Comparison of ENCODE assay signal across 16 cellular contexts in the genomic region with DNA sequence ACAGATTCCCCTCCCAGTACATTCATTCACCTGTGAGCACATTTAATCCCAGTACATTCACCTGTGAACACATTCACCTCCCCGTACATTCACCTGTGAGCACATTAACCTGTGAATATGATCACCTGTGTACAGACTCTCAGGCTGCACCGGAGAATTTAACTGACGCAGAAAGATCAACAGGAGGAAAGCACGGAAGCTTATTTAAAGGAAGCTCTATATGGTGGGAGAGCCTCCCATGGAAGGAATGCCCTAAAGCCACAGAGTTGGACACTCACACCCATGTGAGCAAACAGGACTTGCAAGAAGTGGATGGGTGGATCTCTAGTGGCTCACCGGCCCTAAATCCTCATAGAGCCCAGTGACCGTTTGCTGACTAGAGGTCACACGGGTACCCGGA. TPM values are rescaled to one million over a fixed set of nuclear protein-coding genes. Genes with fewer than 3 reads are reported as not detected.
DNase-seq lines count a peak whose midpoint lies in the region; ATAC-seq and TF ChIP-seq lines count a peak whose summit lies in the region.
"Had no signal": no experiment of that assay in that cellular context is flagged by ENCODE, and none has a peak within 500 bp of the region (broad histone marks: within the 10 kb centered on the region; RNA-seq: fewer than 3 reads in every experiment).

No MANE protein-coding gene starts in this region.

- no peaks in the 10 kb centered on the region for H3K79me2 ChIP-seq in hepatocyte

- H2AFZ ChIP-seq in hepatocyte: no peak overlapping the region
- H2AFZ ChIP-seq: GM23338 had no signal

- 88 to 95% (median 91%) methylated on average over 8 of the region's 8 CpGs for WGBS in heart left ventricle, 4 donors
- WGBS in hepatocyte (ENCODE audit: low lambda C conversion rate, missing lambda C conversion rate): 65% methylated on average over 8 of the region's 8 CpGs
- 80 to 86% methylated on average over 8 of the region's 8 CpGs for WGBS in aorta, 2 donors

- H3K4me1 ChIP-seq in heart left ventricle: peaks cover 0 to 12% (median 8%) of the 10 kb centered on the region in 12 donors
- no peaks in the 10 kb centered on the region for H3K4me1 ChIP-seq in RWPE2 (ENCODE audit: insufficient read depth, poor library complexity, severe bottlenecking)
- H3K4me1 ChIP-seq in hepatocyte (ENCODE audit: insufficient read depth): peaks cover 9% of the 10 kb centered on the region
- no peaks in the 10 kb centered on the region for H3K4me1 ChIP-seq in aorta (ENCODE audit: control insufficient read depth in 1 of 2, insufficient read depth in 2 of 2, low read length in 2 of 2)

- H4K20me1 ChIP-seq in hepatocyte (ENCODE audit: insufficient read depth, poor library complexity, severe bottlenecking): no peaks in the 10 kb centered on the region

- H3K27ac ChIP-seq in heart left ventricle: no peak overlapping the region
- H3K27ac ChIP-seq in RWPE2 (ENCODE audit: poor library complexity, severe bottlenecking): no peak overlapping the region
- H3K27ac ChIP-seq in hepatocyte: peak overlapping the region; percentile 46
- H3K27ac ChIP-seq in aorta (ENCODE audit: low read depth in 1 of 2, low read length in 2 of 2): no peak overlapping the region
- H3K27ac ChIP-seq: C4-2B had no signal

- intact Hi-C loops in cardiac septum (cut with DNase I) (no loop called here), heart left ventricle (cut with DNase I) (loop anchor here in 3 of 10 donors (10.0 kb wide), 2 partner anchors 214 to 714 kb away; no protein-coding TSS in a partner anchor), aorta (cut with DNase I) (no loop called here)

- H3K4me2 ChIP-seq in hepatocyte: no peak overlapping the region
- H3K4me2 ChIP-seq: GM23338 had no signal

- H3K36me3 ChIP-seq in heart left ventricle (no peaks in the 10 kb centered on the region), RWPE2 (ENCODE audit: low read depth) (no peaks in the 10 kb centered on the region), hepatocyte (replicated peaks; ENCODE audit: insufficient read depth, low read depth) (no peaks in the 10 kb centered on the region), aorta (ENCODE audit: control insufficient read depth in 1 of 2, insufficient read depth in 2 of 2, low read length in 1 of 2) (no peaks in the 10 kb centered on the region)

- peak; percentile 17 for DNase-seq in cardiac septum (ENCODE audit: low spot score)
- no peak for DNase-seq in heart left ventricle
- peak; percentile 20 for DNase-seq in RWPE2 (ENCODE audit: low spot score)
- peak; percentile 36 for DNase-seq in hepatocyte (ENCODE audit: low spot score)
- DNase-seq in ureter (ENCODE audit: low spot score): peak; percentile 46
- no peak for DNase-seq in CD1c-positive myeloid dendritic cell (ENCODE audit: extremely low spot score)
- no peak for DNase-seq in aorta
- no peak for DNase-seq in NCI-H1930 (lab: John Stamatoyannopoulos, UW)
- DNase-seq: DMS79 treated with DMSO at 0.1 percent for 48 hours, HCEC 1CT, MV-4-11, NCI-H1105 treated with DMSO at 0.1 percent for 48 hours, NCI-H2081 treated with DMSO at 0.1 percent for 48 hours, SHP77 had no signal

- H3K9me3 ChIP-seq in heart left ventricle (no peaks in the 10 kb centered on the region), RWPE2 (ENCODE audit: severe bottlenecking) (no peaks in the 10 kb centered on the region), hepatocyte (ENCODE audit: low read depth) (no peaks in the 10 kb centered on the region), aorta (ENCODE audit: control insufficient read depth, low read length) (no peaks in the 10 kb centered on the region)

- H3K9me2 ChIP-seq in hepatocyte (replicated peaks; ENCODE audit: insufficient read depth): no peaks in the 10 kb centered on the region

- peaks cover 0 to 17% (median 0%) of the 10 kb centered on the region in 9 donors for H3K27me3 ChIP-seq in heart left ventricle
- H3K27me3 ChIP-seq in RWPE2 (ENCODE audit: insufficient read depth, poor library complexity, severe bottlenecking): peaks cover 17% of the 10 kb centered on the region
- peaks cover 14% of the 10 kb centered on the region for H3K27me3 ChIP-seq in hepatocyte
- H3K27me3 ChIP-seq in aorta (ENCODE audit: control insufficient read depth in 1 of 2, insufficient read depth in 2 of 2, low read length in 1 of 2): no peaks in the 10 kb centered on the region

- ATAC-seq in heart left ventricle (no peak), RWPE2 (ENCODE audit: low read depth) (no peak), aorta (ENCODE audit: low FRiP score) (no peak)
- ATAC-seq: GM23338 had no signal

- H3K4me3 ChIP-seq in heart left ventricle (no peak overlapping the region), RWPE2 (ENCODE audit: severe bottlenecking) (no peak overlapping the region), hepatocyte (no peak overlapping the region), aorta (ENCODE audit: low read length in 2 of 2) (no peak overlapping the region)
- H3K4me3 ChIP-seq: GM23338 had no signal

- no peak for TF ChIP-seq POLR2A in heart left ventricle (IDR thresholded peaks at IDR 0.05)

- TF ChIP-seq CTCF in heart left ventricle (IDR thresholded peaks at IDR 0.05) (no peak), RWPE2 (IDR thresholded peaks at IDR 0.05; ENCODE audit: poor library complexity, severe bottlenecking) (no peak), hepatocyte (IDR thresholded peaks at IDR 0.05; ENCODE audit: poor library complexity) (no peak)

RNA-seq across cellular contexts. Expression of a gene that starts 38.2 kb away (rescaled TPM):
- total RNA-seq in cardiac septum: 0.57 TPM
- 1 to 10 TPM in 2 of 9 donors, under 1 TPM in 7; 0.31 to 4.2 (median 0.49) TPM for total RNA-seq in heart left ventricle
- polyA plus RNA-seq in heart left ventricle: 1 to 10 TPM in 1 of 2 donors, under 1 TPM in 1; 0.19 to 1.8 TPM
- total RNA-seq in hepatocyte: 6.5 and 9.4 TPM in 2 replicates
- 8.7 and 9.2 TPM in 2 replicates for polyA plus RNA-seq in hepatocyte
- total RNA-seq in ureter: 1.7 TPM
- total RNA-seq in aorta: 1 to 10 TPM in 1 of 2 donors, under 1 TPM in 1; 0.84 to 1.3 TPM
- polyA plus RNA-seq in aorta: 1 to 10 TPM in 1 of 2 donors, under 1 TPM in 1; 0.28 to 1.3 TPM

RNA-seq across cellular contexts. Expression of a gene that starts 38.3 kb away (rescaled TPM):
- total RNA-seq in cardiac septum (25.9 TPM), heart left ventricle (10 to 100 TPM; 17.9 to 32.1 (median 23.9) TPM), hepatocyte (16.5 and 20.3 TPM in 2 replicates), ureter (63.6 TPM), aorta (10 to 100 TPM; 38.2 to 39.7 TPM)
- polyA plus RNA-seq in heart left ventricle (10 to 100 TPM; 17.5 to 19.5 TPM), hepatocyte (17.8 and 22.0 TPM in 2 replicates), aorta (10 to 100 TPM; 12.5 to 36.4 TPM)

Comparison
In these comparisons a context has a peak if more than half of its experiments do, and no peak if none do; other contexts are left out.
1. DNase-seq: peak in cardiac septum (single experiment), RWPE2 (single experiment), hepatocyte (single experiment) and ureter (single experiment); none in heart left ventricle (0 of 5), CD1c-positive myeloid dendritic cell (single experiment), aorta (0 of 2) and NCI-H1930 (0 of 2).